ENCODE assay signal across 24 cellular contexts in genomic region chr11:122979103-122979814, GRCh38. TPM values are rescaled to one million over a fixed set of nuclear protein-coding genes. Genes with fewer than 3 reads are reported as not detected.
DNase-seq lines count a peak whose midpoint lies in the region; ATAC-seq and TF ChIP-seq lines count a peak whose summit lies in the region.
"Had no signal": no experiment of that assay in that cellular context is flagged by ENCODE, and none has a peak within 500 bp of the region (broad histone marks: within the 10 kb centered on the region; RNA-seq: fewer than 3 reads in every experiment).

No MANE protein-coding gene starts in this region.

- H3K4me3 ChIP-seq in heart left ventricle = no peak overlapping the region
- H3K4me3 ChIP-seq: esophagus muscularis mucosa, gastroesophageal sphincter, left lung, right lobe of liver, SJSA1, uterus had no signal

- no peak overlapping the region for H3K27ac ChIP-seq in heart left ventricle
- H3K27ac ChIP-seq: esophagus muscularis mucosa, gastroesophageal sphincter, left lung, right lobe of liver, SJSA1, uterus had no signal

- H3K27me3 ChIP-seq in heart left ventricle = peaks cover 58 to 100% (median 98%) of the 10 kb centered on the region in 9 donors

- H3K9me3 Mint-ChIP-seq in activated T-cell treated with anti-CD3 and anti-CD28 coated beads, Interleukin-2, amount 50 U/mL, for 72 hours = no peaks in the 10 kb centered on the region
- H3K9me3 Mint-ChIP-seq in brain (peaks cover 0 to 12% (median 6%) of the 10 kb centered on the region in 5 experiments), memory B cell (peaks cover 2% of the 10 kb centered on the region)
- H3K9me3 Mint-ChIP-seq: activated naive CD4-positive, alpha-beta T cell treated with anti-CD3 and anti-CD28 coated beads for 36 hours had no signal

- peaks cover 3 to 4% of the 10 kb centered on the region in 2 donors for H3K36me3 Mint-ChIP-seq in activated T-cell treated with anti-CD3 and anti-CD28 coated beads, Interleukin-2, amount 50 U/mL, for 72 hours (ENCODE audit: insufficient read depth in 2 of 2)
- H3K36me3 Mint-ChIP-seq in brain (no peaks in the 10 kb centered on the region), memory B cell (peaks cover 2% of the 10 kb centered on the region)

- H3K36me3 ChIP-seq in heart left ventricle = no peaks in the 10 kb centered on the region
- H3K36me3 ChIP-seq: esophagus muscularis mucosa, gastroesophageal sphincter, left lung, right lobe of liver, SJSA1, uterus had no signal

- intact Hi-C loops in heart left ventricle (cut with DNase I) = no loop called here

- TF ChIP-seq POLR2A in heart left ventricle (IDR thresholded peaks at IDR 0.05) = no peak

- peak overlapping the region; percentile 25 to 54 for H3K4me3 Mint-ChIP-seq in activated T-cell treated with anti-CD3 and anti-CD28 coated beads, Interleukin-2, amount 50 U/mL, for 72 hours
- H3K4me3 Mint-ChIP-seq in brain = peak overlapping the region; percentile 64 to 73 (median 68)
- H3K4me3 Mint-ChIP-seq in memory B cell = no peak overlapping the region
- H3K4me3 Mint-ChIP-seq: activated naive CD4-positive, alpha-beta T cell treated with anti-CD3 and anti-CD28 coated beads for 36 hours had no signal

- no peak for DNase-seq in activated T-cell treated with anti-CD3 and anti-CD28 coated beads, Interleukin-2, amount 50 U/mL, for 72 hours
- DNase-seq in activated T-cell treated with anti-CD3 and anti-CD28 coated beads, Interleukin-2, amount 50 U/mL, for 1 hour = no peak
- DNase-seq in memory B cell (ENCODE audit: low spot score in 2 of 2) (no peak), SIG-M5 treated with dmso at 0.1 percent for 504 hours (lab: John Stamatoyannopoulos, UW; ENCODE audit: unreplicated experiment) (no peak), heart left ventricle (no peak)
- DNase-seq: activated CD4-positive, alpha-beta T cell treated with anti-CD3 and anti-CD28 coated beads, Interleukin-2, amount 50 U/mL, for 4 hours; activated naive CD4-positive, alpha-beta T cell treated with anti-CD3 and anti-CD28 coated beads for 36 hours; C1 segment of cervical spinal cord; cerebellar nuclear complex; KBM-7; left lung; NCI-H2227 treated with DMSO at 0.1 percent for 48 hours; NCI-H82; right lobe of liver; uterus had no signal

- H3K27me3 Mint-ChIP-seq in activated T-cell treated with anti-CD3 and anti-CD28 coated beads, Interleukin-2, amount 50 U/mL, for 72 hours (ENCODE audit: low read depth) = peaks cover 97% of the 10 kb centered on the region
- H3K27me3 Mint-ChIP-seq in brain (peaks cover 100% of the 10 kb centered on the region), memory B cell (peaks cover 52% of the 10 kb centered on the region)

- no peak for ATAC-seq in activated T-cell treated with anti-CD3 and anti-CD28 coated beads, Interleukin-2, amount 50 U/mL, for 72 hours (replicated peaks in 1 of 2)
- ATAC-seq in memory B cell (ENCODE audit: low read depth) (no peak), HG02870 (IDR thresholded peaks at IDR 0.05; ENCODE audit: unreplicated experiment) (no peak), heart left ventricle (no peak), HG02623 (IDR thresholded peaks at IDR 0.05; ENCODE audit: unreplicated experiment) (no peak)
- ATAC-seq: gastroesophageal sphincter, left lung, right lobe of liver had no signal

- no peak overlapping the region for H3K27ac Mint-ChIP-seq in activated T-cell treated with anti-CD3 and anti-CD28 coated beads, Interleukin-2, amount 50 U/mL, for 72 hours
- no peak overlapping the region for H3K27ac Mint-ChIP-seq in brain
- H3K27ac Mint-ChIP-seq in memory B cell = peak overlapping the region; percentile 42
- H3K27ac Mint-ChIP-seq: activated naive CD4-positive, alpha-beta T cell treated with anti-CD3 and anti-CD28 coated beads for 36 hours had no signal

- TF ChIP-seq CTCF in brain (conservative IDR thresholded peaks at IDR 0.05) (no peak), heart left ventricle (IDR thresholded peaks at IDR 0.05) (no peak)

- no peaks in the 10 kb centered on the region for H3K9me3 ChIP-seq in heart left ventricle
- H3K9me3 ChIP-seq: esophagus muscularis mucosa, gastroesophageal sphincter, left lung, right lobe of liver, SJSA1, uterus had no signal

- H3K4me1 ChIP-seq in heart left ventricle = peaks cover 0 to 30% (median 7%) of the 10 kb centered on the region in 12 donors
- H3K4me1 ChIP-seq: SJSA1, uterus had no signal

- WGBS in heart left ventricle, 4 donors = 4 to 5% (median 4%) methylated on average over 39 to 44 of the region's 44 CpGs

- peaks cover 57% of the 10 kb centered on the region for H3K4me1 Mint-ChIP-seq in activated T-cell treated with anti-CD3 and anti-CD28 coated beads, Interleukin-2, amount 50 U/mL, for 72 hours (ENCODE audit: low read depth)
- H3K4me1 Mint-ChIP-seq in brain = peaks cover 66% of the 10 kb centered on the region
- peaks cover 22% of the 10 kb centered on the region for H3K4me1 Mint-ChIP-seq in memory B cell

RNA-seq across cellular contexts. Expression of gene BSX, which starts 2.4 kb away (rescaled TPM):
- not detected for total RNA-seq in activated T-cell treated with anti-CD3 and anti-CD28 coated beads, Interleukin-2, amount 50 U/mL, for 72 hours
- polyA plus RNA-seq in brain (ENCODE audit: insufficient read depth, low read depth, low replicate concordance) (not detected), heart left ventricle (not detected)
- not detected for total RNA-seq in heart left ventricle
- total RNA-seq: A673; activated naive CD4-positive, alpha-beta T cell treated with anti-CD3 and anti-CD28 coated beads for 36 hours; esophagus muscularis mucosa; gastroesophageal sphincter; left lung; right lobe of liver; SJSA1; subcutaneous adipose tissue; T-helper 1 cell treated with Interleukin-12 subunit alpha and Interleukin-12 subunit beta and Interleukin-4 antibody, amounts not matched to agents 30 ng/mL and 1 ng/mL, for 36 hours; uterus had no signal
